ENCODE assay signal across 8 cellular contexts in the genomic region with DNA sequence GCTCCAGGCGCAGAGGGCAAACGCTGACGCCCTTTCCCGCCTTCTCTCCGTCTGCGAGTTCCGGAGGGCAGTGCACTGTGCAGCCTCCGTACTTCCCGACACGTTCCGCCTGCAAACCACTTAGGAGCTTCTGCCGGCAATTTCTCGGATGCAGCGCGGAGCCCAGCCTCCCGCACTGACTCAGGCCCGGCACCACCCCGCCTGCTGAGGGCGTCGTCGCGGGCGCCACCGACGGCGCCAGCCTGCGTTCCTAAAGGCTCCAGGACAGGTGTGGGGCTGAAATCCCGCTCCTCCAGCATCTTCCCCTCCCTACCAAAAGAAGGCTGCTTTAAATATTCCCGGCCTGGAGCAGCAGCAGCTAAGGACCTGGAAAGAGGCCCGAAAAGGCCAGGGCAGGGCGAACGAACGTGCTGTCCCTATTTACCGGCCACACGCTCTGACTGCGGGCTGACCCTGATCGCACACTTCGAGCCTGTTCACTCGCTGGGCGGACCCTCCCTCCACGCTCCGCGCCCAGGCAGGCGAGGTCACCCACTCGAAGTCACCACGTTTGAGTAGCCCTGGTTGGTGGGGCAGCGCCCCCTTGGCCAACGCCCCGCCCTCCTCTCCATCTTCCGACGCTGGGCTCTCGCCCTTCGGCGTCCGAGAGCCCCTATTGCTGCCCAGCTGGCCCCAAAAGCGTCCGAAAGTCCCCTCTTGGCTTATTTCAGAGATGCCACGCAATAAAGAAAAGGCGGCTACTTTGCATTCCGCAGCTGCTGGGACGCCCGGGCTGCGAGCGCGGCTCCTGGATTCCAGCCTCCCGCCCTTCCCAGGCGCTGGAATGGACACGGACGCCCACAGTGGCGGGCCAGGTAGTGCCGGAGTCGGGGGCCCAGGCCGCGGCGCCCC. TPM values are rescaled to one million over a fixed set of nuclear protein-coding genes. Genes with fewer than 3 reads are reported as not detected.
DNase-seq lines count a peak whose midpoint lies in the region; ATAC-seq, FAIRE-seq and TF ChIP-seq lines count a peak whose summit lies in the region.

No MANE protein-coding gene starts in this region.

- H3K4me1 Mint-ChIP-seq in nephron = peaks cover 16% of the 10 kb centered on the region

- no peak for FAIRE-seq in H54 (lab: Jason Lieb, UNC)

- H3K4me1 ChIP-seq in OCI-LY3 (ENCODE audit: low read length) = peaks cover 30% of the 10 kb centered on the region
- peaks cover 8 to 20% (median 11%) of the 10 kb centered on the region in 3 donors for H3K4me1 ChIP-seq in esophagus squamous epithelium

- no peak for TF ChIP-seq POLR2A in esophagus squamous epithelium (IDR thresholded peaks at IDR 0.05)
- no peak for TF ChIP-seq POLR2A in H54 (IDR thresholded peaks at IDR 0.05; ENCODE audit: low read depth, low read length)

- intact Hi-C loops in esophagus squamous epithelium (cut with DNase I) = no loop called here

- H3K9ac ChIP-seq in OCI-LY3 (ENCODE audit: low read length) = peak overlapping the region; percentile 87

- H3K9me3 ChIP-seq in OCI-LY3 (ENCODE audit: insufficient read depth, low read length) = no peaks in the 10 kb centered on the region
- H3K9me3 ChIP-seq in esophagus squamous epithelium = no peaks in the 10 kb centered on the region

- no peak overlapping the region for H3K27ac Mint-ChIP-seq in nephron

- H3K27me3 Mint-ChIP-seq in nephron (ENCODE audit: low read depth) = peaks cover 90% of the 10 kb centered on the region

- peak overlapping the region; percentile 89 to 97 (median 91) for H3K4me3 Mint-ChIP-seq in nephron

- H2AFZ ChIP-seq in OCI-LY3 (ENCODE audit: low read depth, low read length) = peak overlapping the region; percentile 97

- no peaks in the 10 kb centered on the region for H3K36me3 Mint-ChIP-seq in nephron (ENCODE audit: low read depth)

- H3K4me2 ChIP-seq in OCI-LY3 (ENCODE audit: low read length) = peak overlapping the region; percentile 99

- no peak overlapping the region for H3K27ac ChIP-seq in OCI-LY3 (ENCODE audit: low read length)
- H3K27ac ChIP-seq in esophagus squamous epithelium = no peak overlapping the region

- H3K36me3 ChIP-seq in GM06990 (ENCODE audit: control insufficient read depth, insufficient read depth, low read length) = no peaks in the 10 kb centered on the region
- H3K36me3 ChIP-seq in OCI-LY3 (replicated peaks; ENCODE audit: low read depth, low read length) = no peaks in the 10 kb centered on the region
- no peaks in the 10 kb centered on the region for H3K36me3 ChIP-seq in esophagus squamous epithelium

- TF ChIP-seq CTCF in GM06990 (IDR thresholded peaks at IDR 0.05; ENCODE audit: insufficient read depth, low read length, poor library complexity, severe bottlenecking) (no peak), OCI-LY3 (IDR thresholded peaks at IDR 0.05; ENCODE audit: low read depth, low read length) (no peak), esophagus squamous epithelium (IDR thresholded peaks at IDR 0.05) (no peak), nephron (IDR thresholded peaks at IDR 0.05; ENCODE audit: unreplicated experiment in 3 of 3) (no peak)

- H3K4me3 ChIP-seq in GM06990 (replicated peaks; ENCODE audit: low read depth, low read length) (peak overlapping the region; percentile 57), OCI-LY3 (ENCODE audit: low read length) (peak overlapping the region; percentile 98), esophagus squamous epithelium (peak overlapping the region; percentile 19 to 65 (median 44))

- peak; percentile 3 for ATAC-seq in GM21825 (IDR thresholded peaks at IDR 0.05; ENCODE audit: unreplicated experiment)
- ATAC-seq in GM19324 (IDR thresholded peaks at IDR 0.05; ENCODE audit: low FRiP score, unreplicated experiment) = no peak

- WGBS in esophagus squamous epithelium, 2 donors = 15 to 22% methylated on average over 32 to 41 of the region's 75 CpGs

- peaks cover 2% of the 10 kb centered on the region; the same call in 1 of the 2 replicates for H3K27me3 ChIP-seq in GM06990 (replicated peaks; ENCODE audit: control insufficient read depth, insufficient read depth, low read length)
- H3K27me3 ChIP-seq in OCI-LY3 (ENCODE audit: low read depth, low read length) = 0 out of 2 replicates have a peak, but pooled peaks cover 2% of the 10 kb centered on the region
- H3K27me3 ChIP-seq in esophagus squamous epithelium = peaks cover 10 to 97% (median 33%) of the 10 kb centered on the region in 4 donors

- no peak for DNase-seq in GM06990 (ENCODE audit: extremely low read depth, insufficient read length)
- DNase-seq in esophagus squamous epithelium (lab: John Stamatoyannopoulos, UW) = no peak
- no peak for DNase-seq in activated effector memory CD4-positive, alpha-beta T cell treated with Interleukin-2 at 50 U/mL for 16 hours
- no peak for DNase-seq in H54 (ENCODE audit: insufficient read length, low spot score)

- H3K79me2 ChIP-seq in OCI-LY3 (ENCODE audit: low read length) = no peaks in the 10 kb centered on the region

- H4K20me1 ChIP-seq in OCI-LY3 (ENCODE audit: insufficient read depth, low read length) = no peaks in the 10 kb centered on the region

- H3K9me3 Mint-ChIP-seq in nephron = no peaks in the 10 kb centered on the region

RNA-seq across cellular contexts. Expression of a gene that starts 9.6 kb away (rescaled TPM):
- under 1 TPM in 3 of 4 donors, not detected in 1; 0.40 to 0.76 (median 0.47) TPM for total RNA-seq in esophagus squamous epithelium

Comparison
In these comparisons a context has a peak if more than half of its experiments do, and no peak if none do; other contexts are left out.
1. H3K4me3 ChIP-seq: peak in every context shown above with its lines; median percentile 98 in OCI-LY3; 57 in GM06990; 44 in esophagus squamous epithelium.